In genomic region chr16:2184346-2184745, GRCh38 we compare ENCODE assay signal across 16 cellular contexts. TPM values are rescaled to one million over a fixed set of nuclear protein-coding genes. Genes with fewer than 3 reads are reported as not detected.
DNase-seq lines count a peak whose midpoint lies in the region; ATAC-seq, FAIRE-seq and TF ChIP-seq lines count a peak whose summit lies in the region.
"Had no signal": no experiment of that assay in that cellular context is flagged by ENCODE, and none has a peak within 500 bp of the region (broad histone marks: within the 10 kb centered on the region; RNA-seq: fewer than 3 reads in every experiment).

No MANE protein-coding gene starts in this region.

- TF ChIP-seq CTCF in H9 (conservative IDR thresholded peaks at IDR 0.05) (no peak), H1 (IDR thresholded peaks at IDR 0.05; ENCODE audit: control extremely low read depth in 1 of 3, insufficient read depth in 1 of 3, low read depth in 1 of 3, low read length in 3 of 3) (no peak), neural progenitor cell (IDR thresholded peaks at IDR 0.05) (no peak)

- H3F3A ChIP-seq in neural progenitor cell (ENCODE audit: low read depth) = no peaks in the 10 kb centered on the region

- no peak overlapping the region for H2AK5ac ChIP-seq in H9 (ENCODE audit: insufficient read length, low read length)
- H2AK5ac ChIP-seq in H1 (ENCODE audit: low read depth, low read length) = no peak overlapping the region
- H2AK5ac ChIP-seq in trophoblast cell (ENCODE audit: low read length) = no peak overlapping the region

- no CpG with 5 or more reads among the region's 19 CpGs for WGBS in H9 (ENCODE audit: extremely low coverage, insufficient read length, low lambda C conversion rate)
- 95% methylated on average over 19 of the region's 19 CpGs; no CpG with 5 or more reads in 1 of the 2 experiments for WGBS in H1 (ENCODE audit: extremely low coverage in 1 of 2, insufficient coverage in 1 of 2, insufficient read length in 1 of 2, insufficient replicate concordance in 2 of 2, low coverage in 1 of 2, low lambda C conversion rate in 2 of 2, missing lambda C conversion rate in 1 of 2), 2 experiments
- no CpG with 5 or more reads among the region's 19 CpGs for WGBS in trophoblast cell (ENCODE audit: extremely low coverage, insufficient coverage, insufficient read length)

- no peak overlapping the region for H3K18ac ChIP-seq in H9 (ENCODE audit: insufficient read length, low read depth, low read length)
- no peak overlapping the region for H3K18ac ChIP-seq in H1 (ENCODE audit: extremely low read depth, low read length)
- H3K18ac ChIP-seq in trophoblast cell (ENCODE audit: low read length) = no peak overlapping the region

- H4K8ac ChIP-seq in H9 (replicated peaks; ENCODE audit: insufficient read length, low read depth, low read length) (no peak overlapping the region), H1 (ENCODE audit: extremely low read depth, insufficient read depth, low read length) (no peak overlapping the region), trophoblast cell (ENCODE audit: low read depth, low read length) (no peak overlapping the region)

- H3K27me3 ChIP-seq in BLaER1 = no peaks in the 10 kb centered on the region
- no peaks in the 10 kb centered on the region for H3K27me3 ChIP-seq in H9 (ENCODE audit: insufficient read depth, low read length)
- no peaks in the 10 kb centered on the region; a peak in 1 of 7 replicates for H3K27me3 ChIP-seq in H1 (replicated peaks in 1 of 4; ENCODE audit: control insufficient read depth in 3 of 4, extremely low read depth in 1 of 4, insufficient read depth in 3 of 4, low read length in 3 of 4)
- no peaks in the 10 kb centered on the region for H3K27me3 ChIP-seq in trophoblast cell (ENCODE audit: insufficient read depth, low read length)
- no peaks in the 10 kb centered on the region for H3K27me3 ChIP-seq in neural progenitor cell

- H3K9me3 ChIP-seq in BLaER1 (no peaks in the 10 kb centered on the region), H9 (ENCODE audit: control insufficient read depth, low read depth, low read length) (no peaks in the 10 kb centered on the region), H1 (ENCODE audit: insufficient read depth in 2 of 2, low read depth in 1 of 2, low read length in 1 of 2) (no peaks in the 10 kb centered on the region), trophoblast cell (ENCODE audit: insufficient read depth, low read depth, low read length) (no peaks in the 10 kb centered on the region), neural progenitor cell (ENCODE audit: low read depth) (no peaks in the 10 kb centered on the region)
- H3K9me3 ChIP-seq: HAP-1 had no signal

- H3K14ac ChIP-seq in H9 (ENCODE audit: insufficient read depth, low read length) (no peak overlapping the region), H1 (ENCODE audit: insufficient read length) (no peak overlapping the region), trophoblast cell (ENCODE audit: low read length) (no peak overlapping the region)

- H4K5ac ChIP-seq in H9 (ENCODE audit: insufficient read length, low read depth, low read length) (no peak overlapping the region), H1 (ENCODE audit: insufficient read length, low read depth, low read length) (no peak overlapping the region)

- CTCF ChIA-PET in H1 (lab: Charles Lee; ENCODE audit: partially characterized antibody) = interaction anchor here (0.5 to 0.8 kb wide), 2 partner anchors 10 to 128 kb away, joined by 3 to 4 read pairs; no protein-coding TSS in a partner anchor

- H3K23me2 ChIP-seq in H9 (ENCODE audit: insufficient read length, low read depth, low read length, poor library complexity, severe bottlenecking) (no peaks in the 10 kb centered on the region), H1 (ENCODE audit: low read depth, low read length) (peaks cover 2% of the 10 kb centered on the region; the same call in 1 of the 2 replicates)

- H3K36me3 ChIP-seq in BLaER1 (peaks cover 16% of the 10 kb centered on the region; the same call in 1 of the 2 replicates), H1 (ENCODE audit: control insufficient read depth in 2 of 4, insufficient read depth in 4 of 4, low read length in 3 of 4) (peaks cover 0 to 4% (median 0%) of the 10 kb centered on the region in 4 experiments; a peak in 1 of 8 replicates), trophoblast cell (ENCODE audit: control insufficient read depth in 1 of 2, insufficient read depth in 2 of 2, low read length in 2 of 2) (no peaks in the 10 kb centered on the region), neural progenitor cell (no peaks in the 10 kb centered on the region)

- H4K20me1 ChIP-seq in BLaER1 (peaks cover 44% of the 10 kb centered on the region), H9 (ENCODE audit: control insufficient read depth, insufficient read depth, insufficient read length) (peaks cover 3% of the 10 kb centered on the region), H1 (replicated peaks in 1 of 2; ENCODE audit: control insufficient read depth in 1 of 2, insufficient read depth in 2 of 2, low read length in 2 of 2) (peaks cover 0 to 6% of the 10 kb centered on the region in 2 experiments), neural progenitor cell (ENCODE audit: low read depth) (no peaks in the 10 kb centered on the region)

- H2BK120ac ChIP-seq in H9 (ENCODE audit: low read depth, low read length, poor library complexity, severe bottlenecking) (no peak overlapping the region), H1 (replicated peaks; ENCODE audit: low read depth, low read length) (no peak overlapping the region), trophoblast cell (ENCODE audit: insufficient read depth, low read length, poor library complexity) (no peak overlapping the region)

- TF ChIP-seq EP300 in H1 (IDR thresholded peaks at IDR 0.05; ENCODE audit: borderline replicate concordance in 1 of 2, low read depth in 2 of 2, low read length in 2 of 2) = no peak

- H2BK12ac ChIP-seq in H9 (ENCODE audit: insufficient read length, low read depth, low read length) (no peak overlapping the region), H1 (ENCODE audit: low read depth, low read length) (0 out of 2 replicates have a peak overlapping the region, but pooled peaks have one; percentile 5), trophoblast cell (ENCODE audit: low read length) (no peak overlapping the region)

- no peak overlapping the region for H2BK20ac ChIP-seq in H9 (ENCODE audit: low read depth, low read length, poor library complexity, severe bottlenecking)
- H2BK20ac ChIP-seq in H1 (ENCODE audit: low read length) = no peak overlapping the region

- peak overlapping the region; percentile 8; the same call in 1 of the 2 replicates for H3K4me3 ChIP-seq in BLaER1
- H3K4me3 ChIP-seq in H1 (ENCODE audit: extremely low read depth in 1 of 4, insufficient read depth in 2 of 4, low read depth in 3 of 4, low read length in 4 of 4) = no peak overlapping the region
- H3K4me3 ChIP-seq in trophoblast cell (ENCODE audit: low read depth, low read length) = peak overlapping the region; percentile 6
- no peak overlapping the region for H3K4me3 ChIP-seq in neural progenitor cell
- H3K4me3 ChIP-seq: GM23338, HAP-1 had no signal

- H3K4me1 Mint-ChIP-seq in H9 (peaks cover 3 to 7% of the 10 kb centered on the region in 2 experiments), neural progenitor cell (peaks cover 3% of the 10 kb centered on the region)
- H3K4me1 Mint-ChIP-seq: CD4-positive, CD25-positive, alpha-beta regulatory T cell had no signal

- no peaks in the 10 kb centered on the region; the same call in 1 of the 2 replicates for H3K27me3 Mint-ChIP-seq in H9 (ENCODE audit: low read depth)
- H3K27me3 Mint-ChIP-seq in neural progenitor cell (ENCODE audit: insufficient read depth, low read depth) = peaks cover 9% of the 10 kb centered on the region
- H3K27me3 Mint-ChIP-seq: CD4-positive, CD25-positive, alpha-beta regulatory T cell had no signal

- H3K4me3 Mint-ChIP-seq in H9 (no peak overlapping the region), neural progenitor cell (no peak overlapping the region)
- H3K4me3 Mint-ChIP-seq: CD4-positive, CD25-positive, alpha-beta regulatory T cell; GM23338; HFFc6 had no signal

- H3K9ac ChIP-seq in BLaER1 (peak overlapping the region; percentile 38), H9 (ENCODE audit: extremely low read depth, insufficient read length, low read length) (no peak overlapping the region), H1 (replicated peaks in 1 of 4; ENCODE audit: extremely low read depth in 1 of 4, low read depth in 3 of 4, low read length in 3 of 4) (no peak overlapping the region), trophoblast cell (ENCODE audit: low read length) (no peak overlapping the region), neural progenitor cell (no peak overlapping the region)

- peak overlapping the region in 2 of 3 experiments; percentile 10 to 79; a peak in 3 of 7 replicates for H3K27ac Mint-ChIP-seq in H9
- no peak overlapping the region for H3K27ac Mint-ChIP-seq in neural progenitor cell
- H3K27ac Mint-ChIP-seq: CD4-positive, CD25-positive, alpha-beta regulatory T cell; GM23338; HFFc6 had no signal

- H2AFZ ChIP-seq in H9 (ENCODE audit: low read length) (no peak overlapping the region), H1 (ENCODE audit: low read length) (no peak overlapping the region), trophoblast cell (ENCODE audit: insufficient read depth, low read length, poor library complexity) (no peak overlapping the region), neural progenitor cell (replicated peaks) (no peak overlapping the region)
- H2AFZ ChIP-seq: GM23338 had no signal

- POLR2A ChIA-PET in H1 (lab: Charles Lee; ENCODE audit: partially characterized antibody) = interaction anchor here (0.6 to 4.9 kb wide), 10 partner anchors 8 to 54 kb away, joined by 3 to 17 read pairs (median 3); partner anchors contain the start of genes BRICD5, PGP and TRAF7

- no peak overlapping the region for H4K12ac ChIP-seq in trophoblast cell (ENCODE audit: low read depth, low read length)

- no peak for FAIRE-seq in H1 (lab: Jason Lieb, UNC)
- FAIRE-seq: A204.1 had no signal

- peak overlapping the region; percentile 86 for H3K4me2 ChIP-seq in BLaER1
- no peak overlapping the region for H3K4me2 ChIP-seq in H9 (ENCODE audit: insufficient read depth, insufficient read length, low read length)
- H3K4me2 ChIP-seq in H1 (ENCODE audit: insufficient read depth in 1 of 2, low read depth in 2 of 2, low read length in 2 of 2) = no peak overlapping the region
- no peak overlapping the region for H3K4me2 ChIP-seq in trophoblast cell (ENCODE audit: low read length)
- no peak overlapping the region for H3K4me2 ChIP-seq in neural progenitor cell
- H3K4me2 ChIP-seq: GM23338 had no signal

- TF ChIP-seq RAD21 in H1 (IDR thresholded peaks at IDR 0.05 in 1 of 2, conservative IDR thresholded peaks at IDR 0.05 in 1 of 2; ENCODE audit: low read depth in 2 of 2, low read length in 2 of 2) = no peak

- no peaks in the 10 kb centered on the region for H3K79me1 ChIP-seq in H9 (ENCODE audit: insufficient read depth, low read depth, low read length, poor library complexity, severe bottlenecking)
- H3K79me1 ChIP-seq in H1 (ENCODE audit: low read depth, low read length) = no peaks in the 10 kb centered on the region
- no peaks in the 10 kb centered on the region for H3K79me1 ChIP-seq in trophoblast cell (ENCODE audit: low read length)

- H3K56ac ChIP-seq in H9 (ENCODE audit: insufficient read length, low read depth, low read length) (no peak overlapping the region), H1 (replicated peaks; ENCODE audit: insufficient read length, low read depth, low read length) (no peak overlapping the region)

- H3K36me3 Mint-ChIP-seq in H9 (ENCODE audit: insufficient read depth in 1 of 3, low read depth in 3 of 3) = peaks cover 0 to 9% (median 4%) of the 10 kb centered on the region in 3 experiments; a peak in 3 of 7 replicates
- peaks cover 2% of the 10 kb centered on the region for H3K36me3 Mint-ChIP-seq in neural progenitor cell
- H3K36me3 Mint-ChIP-seq: CD4-positive, CD25-positive, alpha-beta regulatory T cell had no signal

- H3K9me3 Mint-ChIP-seq in H9 (no peaks in the 10 kb centered on the region), neural progenitor cell (no peaks in the 10 kb centered on the region)
- H3K9me3 Mint-ChIP-seq: CD4-positive, CD25-positive, alpha-beta regulatory T cell; GM23338; HFFc6 had no signal

- no peak overlapping the region for H3K23ac ChIP-seq in H9 (ENCODE audit: insufficient read length, low read depth, low read length)
- no peak overlapping the region for H3K23ac ChIP-seq in H1 (ENCODE audit: insufficient read length)
- H3K23ac ChIP-seq in trophoblast cell (ENCODE audit: low read length) = no peak overlapping the region

- H4K91ac ChIP-seq in H9 (ENCODE audit: insufficient read length, low read depth, low read length) = no peak overlapping the region
- peak overlapping the region; percentile 65 for H4K91ac ChIP-seq in H1 (replicated peaks; ENCODE audit: insufficient read length, low read length)
- no peak overlapping the region for H4K91ac ChIP-seq in trophoblast cell (ENCODE audit: low read depth, low read length)

- peaks cover 42% of the 10 kb centered on the region for H3K4me1 ChIP-seq in BLaER1
- no peaks in the 10 kb centered on the region for H3K4me1 ChIP-seq in H9 (ENCODE audit: insufficient read depth, low read length)
- peaks cover 0 to 7% (median 2%) of the 10 kb centered on the region in 4 experiments; a peak in 4 of 7 replicates for H3K4me1 ChIP-seq in H1 (replicated peaks in 1 of 4; ENCODE audit: control insufficient read depth in 3 of 4, insufficient read depth in 4 of 4, low read length in 3 of 4)
- no peaks in the 10 kb centered on the region for H3K4me1 ChIP-seq in trophoblast cell (ENCODE audit: control insufficient read depth in 1 of 2, insufficient read depth in 2 of 2, low read length in 2 of 2)
- no peaks in the 10 kb centered on the region for H3K4me1 ChIP-seq in neural progenitor cell
- H3K4me1 ChIP-seq: HAP-1 had no signal

- H3T11ph ChIP-seq in H9 (ENCODE audit: low read length) = no peak overlapping the region

- no peak overlapping the region for H3K4ac ChIP-seq in H9 (ENCODE audit: low read depth, low read length)
- H3K4ac ChIP-seq in H1 (replicated peaks; ENCODE audit: insufficient read length, low read depth, low read length) = no peak overlapping the region
- H3K4ac ChIP-seq in trophoblast cell (ENCODE audit: low read depth, low read length) = no peak overlapping the region

- H3K27ac ChIP-seq in BLaER1 = peak overlapping the region; percentile 60
- H3K27ac ChIP-seq in H9 (ENCODE audit: insufficient read length, low read depth, low read length) = no peak overlapping the region
- no peak overlapping the region for H3K27ac ChIP-seq in H1 (ENCODE audit: low read depth, low read length)
- no peak overlapping the region for H3K27ac ChIP-seq in trophoblast cell (ENCODE audit: low read depth, low read length)
- no peak overlapping the region for H3K27ac ChIP-seq in neural progenitor cell
- H3K27ac ChIP-seq: HL-60 had no signal

- ATAC-seq in GM18519 (IDR thresholded peaks at IDR 0.05; ENCODE audit: low FRiP score, unreplicated experiment) = no peak
- ATAC-seq in HG02623 (IDR thresholded peaks at IDR 0.05; ENCODE audit: unreplicated experiment) = no peak
- ATAC-seq: GM23338 had no signal

- H2BK15ac ChIP-seq in H9 (ENCODE audit: low read depth, low read length) (no peak overlapping the region), H1 (ENCODE audit: low read length) (0 out of 2 replicates have a peak overlapping the region, but pooled peaks have one; percentile 46)

- H3K79me2 ChIP-seq in H9 (ENCODE audit: insufficient read depth, low read length) (no peaks in the 10 kb centered on the region), H1 (ENCODE audit: control insufficient read depth in 1 of 2, insufficient read depth in 2 of 2, low read length in 2 of 2) (no peaks in the 10 kb centered on the region), trophoblast cell (ENCODE audit: control insufficient read depth, insufficient read depth, low read length, poor library complexity) (no peaks in the 10 kb centered on the region), neural progenitor cell (ENCODE audit: low read depth) (no peaks in the 10 kb centered on the region)

- no peak for DNase-seq in H9
- DNase-seq in H1 (ENCODE audit: low read depth in 1 of 2, low spot score in 2 of 2) = no peak
- no peak for DNase-seq in trophoblast cell
- DNase-seq in neural progenitor cell (ENCODE audit: low spot score) = no peak
- DNase-seq: CD4-positive, CD25-positive, alpha-beta regulatory T cell; DMS 273 treated with DMSO at 0.1 percent for 48 hours; HFFc6; KBM-7 had no signal

- TF ChIP-seq POLR2A in H1 (IDR thresholded peaks at IDR 0.05; ENCODE audit: control extremely low read depth in 1 of 2, low read depth in 2 of 2, low read length in 2 of 2) = no peak

- no peak overlapping the region for H2BK5ac ChIP-seq in H9 (ENCODE audit: insufficient read length, low read length)
- no peak overlapping the region; the same call in 1 of the 2 replicates for H2BK5ac ChIP-seq in H1 (ENCODE audit: low read depth, low read length)
- H2BK5ac ChIP-seq in trophoblast cell (ENCODE audit: low read depth, low read length, poor library complexity) = no peak overlapping the region

RNA-seq across cellular contexts. Expression of gene CASKIN1, which starts 12.1 kb away (rescaled TPM):
- total RNA-seq in H9 (2021) (7.9 and 9.3 TPM in 2 replicates), neural progenitor cell (ENCODE audit: low replicate concordance) (1.6 and 9.0 TPM in 2 replicates)
- 6.4 and 6.5 TPM in 2 replicates for total RNA-seq in H1 (2021; fragmentation: NEBNext Ultra II Directional; extraction: Animal tissue kit (Norgen Biotek cat#: 25700))
- 1.2 and 2.7 TPM in 2 replicates for polyA plus RNA-seq in H1 (2011; rRNA removed)
- polyA plus RNA-seq in H1 (2011; cell fraction: cytosol; rRNA removed) = 2.0 TPM
- 9.8 TPM for polyA plus RNA-seq in H1 (2011; cell fraction: nucleus; rRNA removed)
- 2.7 to 3.7 TPM (median 3.2 TPM) in 4 replicates for polyA plus RNA-seq in H1 (2012, experiment 1 of 2)
- 2.8 TPM for polyA plus RNA-seq in H1 (2012, experiment 2 of 2)
- 2.0 TPM for polyA plus RNA-seq in H1 (2013, experiment 1 of 2)
- polyA plus RNA-seq in H1 (2013, experiment 2 of 2) = 1.9 TPM
- 0.93 and 1.9 TPM in 2 replicates for polyA minus RNA-seq in H1 (2011; rRNA and poly(A)+ RNA removed)
- polyA minus RNA-seq in H1 (2011; cell fraction: cytosol; rRNA and poly(A)+ RNA removed) = 4.5 TPM
- polyA minus RNA-seq in H1 (2011; cell fraction: nucleus; rRNA and poly(A)+ RNA removed) = 4.4 TPM
- polyA plus RNA-seq in trophoblast cell (2013) = 0.44 and 0.67 TPM in 2 replicates
- total RNA-seq: CD4-positive, CD25-positive, alpha-beta regulatory T cell; Daoy had no signal
- polyA plus RNA-seq: CD4-positive, CD25-positive, alpha-beta regulatory T cell had no signal

RNA-seq across cellular contexts. Expression of gene MLST8, which starts 20.9 kb away (rescaled TPM):
- 74.5 and 75.9 TPM in 2 replicates for total RNA-seq in H9 (2021)
- total RNA-seq in H1 (2021; fragmentation: NEBNext Ultra II Directional; extraction: Animal tissue kit (Norgen Biotek cat#: 25700)) = 67.6 and 69.6 TPM in 2 replicates
- polyA plus RNA-seq in H1 (2011; rRNA removed) = 321 and 440 TPM in 2 replicates
- polyA plus RNA-seq in H1 (2011; cell fraction: cytosol; rRNA removed) = 218 TPM
- polyA plus RNA-seq in H1 (2011; cell fraction: nucleus; rRNA removed) = 354 TPM
- polyA plus RNA-seq in H1 (2012, experiment 1 of 2) = 47.7 to 104 TPM (median 94.8 TPM) in 4 replicates
- 87.2 TPM for polyA plus RNA-seq in H1 (2012, experiment 2 of 2)
- polyA plus RNA-seq in H1 (2013, experiment 1 of 2) = 57.1 TPM
- polyA plus RNA-seq in H1 (2013, experiment 2 of 2) = 56.1 TPM
- 88.3 and 98.1 TPM in 2 replicates for polyA minus RNA-seq in H1 (2011; rRNA and poly(A)+ RNA removed)
- 67.9 TPM for polyA minus RNA-seq in H1 (2011; cell fraction: cytosol; rRNA and poly(A)+ RNA removed)
- 111 TPM for polyA minus RNA-seq in H1 (2011; cell fraction: nucleus; rRNA and poly(A)+ RNA removed)
- polyA plus RNA-seq in trophoblast cell (2013) = 37.7 and 39.2 TPM in 2 replicates
- total RNA-seq in neural progenitor cell (ENCODE audit: low replicate concordance) = 24.9 and 89.0 TPM in 2 replicates

RNA-seq across cellular contexts. Expression of gene BRICD5, which starts 26.3 kb away (rescaled TPM):
- 10.8 and 11.9 TPM in 2 replicates for total RNA-seq in H9 (2021)
- total RNA-seq in H1 (2021; fragmentation: NEBNext Ultra II Directional; extraction: Animal tissue kit (Norgen Biotek cat#: 25700)) = 6.1 and 8.5 TPM in 2 replicates
- 8.6 and 14.2 TPM in 2 replicates for polyA plus RNA-seq in H1 (2011; rRNA removed)
- polyA plus RNA-seq in H1 (2011; cell fraction: cytosol; rRNA removed) = 9.8 TPM
- 97.1 TPM for polyA plus RNA-seq in H1 (2011; cell fraction: nucleus; rRNA removed)
- 6.1 to 13.0 TPM (median 8.1 TPM) in 4 replicates for polyA plus RNA-seq in H1 (2012, experiment 1 of 2)
- 12.6 TPM for polyA plus RNA-seq in H1 (2012, experiment 2 of 2)
- 4.7 TPM for polyA plus RNA-seq in H1 (2013, experiment 1 of 2)
- polyA plus RNA-seq in H1 (2013, experiment 2 of 2) = 3.5 TPM
- polyA minus RNA-seq in H1 (2011; rRNA and poly(A)+ RNA removed) = 1.00 and 1.0 TPM in 2 replicates
- polyA minus RNA-seq in H1 (2011; cell fraction: cytosol; rRNA and poly(A)+ RNA removed) = 3.2 TPM
- 9.2 TPM for polyA minus RNA-seq in H1 (2011; cell fraction: nucleus; rRNA and poly(A)+ RNA removed)
- polyA plus RNA-seq in trophoblast cell (2013) = 4.1 and 5.5 TPM in 2 replicates
- total RNA-seq in neural progenitor cell (ENCODE audit: low replicate concordance) = 5.2 and 14.5 TPM in 2 replicates

RNA-seq across cellular contexts. Expression of gene TRAF7, which starts 28.8 kb away (rescaled TPM):
- total RNA-seq in H9 (2021) (105 and 108 TPM in 2 replicates), neural progenitor cell (ENCODE audit: low replicate concordance) (24.1 and 63.6 TPM in 2 replicates)
- 148 and 155 TPM in 2 replicates for total RNA-seq in H1 (2021; fragmentation: NEBNext Ultra II Directional; extraction: Animal tissue kit (Norgen Biotek cat#: 25700))
- 96.8 and 140 TPM in 2 replicates for polyA plus RNA-seq in H1 (2011; rRNA removed)
- polyA plus RNA-seq in H1 (2011; cell fraction: cytosol; rRNA removed) = 87.7 TPM
- polyA plus RNA-seq in H1 (2011; cell fraction: nucleus; rRNA removed) = 166 TPM
- polyA plus RNA-seq in H1 (2012, experiment 1 of 2) = 72.2 to 138 TPM (median 118 TPM) in 4 replicates
- polyA plus RNA-seq in H1 (2012, experiment 2 of 2) = 99.5 TPM
- 119 TPM for polyA plus RNA-seq in H1 (2013, experiment 1 of 2)
- 114 TPM for polyA plus RNA-seq in H1 (2013, experiment 2 of 2)
- 88.7 and 112 TPM in 2 replicates for polyA minus RNA-seq in H1 (2011; rRNA and poly(A)+ RNA removed)
- polyA minus RNA-seq in H1 (2011; cell fraction: cytosol; rRNA and poly(A)+ RNA removed) = 80.9 TPM
- polyA minus RNA-seq in H1 (2011; cell fraction: nucleus; rRNA and poly(A)+ RNA removed) = 56.2 TPM
- 109 and 111 TPM in 2 replicates for polyA plus RNA-seq in trophoblast cell (2013)

RNA-seq across cellular contexts. Expression of gene PGP, which starts 30.3 kb away (rescaled TPM):
- total RNA-seq in H9 (2021) (37.4 and 38.3 TPM in 2 replicates), neural progenitor cell (ENCODE audit: low replicate concordance) (13.3 and 42.9 TPM in 2 replicates)
- total RNA-seq in H1 (2021; fragmentation: NEBNext Ultra II Directional; extraction: Animal tissue kit (Norgen Biotek cat#: 25700)) = 30.9 and 32.6 TPM in 2 replicates
- polyA plus RNA-seq in H1 (2011; rRNA removed) = 55.9 and 63.9 TPM in 2 replicates
- polyA plus RNA-seq in H1 (2011; cell fraction: cytosol; rRNA removed) = 44.0 TPM
- 81.1 TPM for polyA plus RNA-seq in H1 (2011; cell fraction: nucleus; rRNA removed)
- polyA plus RNA-seq in H1 (2012, experiment 1 of 2) = 20.8 to 40.2 TPM (median 35.0 TPM) in 4 replicates
- 26.7 TPM for polyA plus RNA-seq in H1 (2012, experiment 2 of 2)
- 54.8 TPM for polyA plus RNA-seq in H1 (2013, experiment 1 of 2)
- 48.7 TPM for polyA plus RNA-seq in H1 (2013, experiment 2 of 2)
- 9.5 and 10.9 TPM in 2 replicates for polyA minus RNA-seq in H1 (2011; rRNA and poly(A)+ RNA removed)
- polyA minus RNA-seq in H1 (2011; cell fraction: cytosol; rRNA and poly(A)+ RNA removed) = 18.8 TPM
- polyA minus RNA-seq in H1 (2011; cell fraction: nucleus; rRNA and poly(A)+ RNA removed) = 28.7 TPM
- polyA plus RNA-seq in trophoblast cell (2013) = 36.6 and 37.5 TPM in 2 replicates

Comparison
In these comparisons a context has a peak if more than half of its experiments do, and no peak if none do; other contexts are left out.
1. H3K4me3 ChIP-seq: peak in BLaER1 (single experiment) and trophoblast cell (single experiment); none in H1 (0 of 4) and neural progenitor cell (single experiment).